ENCODE assay signal across 25 cellular contexts in genomic region chr20:2038161-2038560, GRCh38. TPM values are rescaled to one million over a fixed set of nuclear protein-coding genes. Genes with fewer than 3 reads are reported as not detected.
"Had no signal": no experiment of that assay in that cellular context is flagged by ENCODE, and none has a peak within 500 bp of the region (broad histone marks: within the 10 kb centered on the region; RNA-seq: fewer than 3 reads in every experiment).

No MANE protein-coding gene starts in this region.

- H3K4me2 ChIP-seq: smooth muscle cell had no signal

- H3K27me3 ChIP-seq: ovary, right atrium auricular region, right lobe of liver, uterus had no signal

- H3K4me3 ChIP-seq: left lung, lower lobe of right lung, ovary, right atrium auricular region, right lobe of liver, smooth muscle cell, tibial nerve, uterus had no signal

- H3K27ac ChIP-seq: left lung, lower lobe of right lung, ovary, right atrium auricular region, right lobe of liver, tibial nerve, uterus had no signal

- H3K9me3 ChIP-seq: left lung, lower lobe of right lung, ovary, right atrium auricular region, right lobe of liver, tibial nerve, uterus had no signal

- DNase-seq: hippocampal formation; immature natural killer cell; kidney; left colon; left lung; lower lobe of right lung; mammary epithelial cell; mesenchymal stem cell; naive B cell; natural killer cell; nephron progenitor cell; ovary; right lobe of liver; stimulated activated CD4-positive, alpha-beta T cell treated with anti-CD3 and anti-CD28 coated beads, Interleukin-1b, Interleukin-23, amount 100 ng/mL, for 48 hours; stimulated activated CD4-positive, alpha-beta T cell treated with anti-CD3 and anti-CD28 coated beads, Interleukin-2, amount 100 ng/mL, for 48 hours; stimulated activated CD4-positive, alpha-beta T cell treated with anti-CD3 and anti-CD28 coated beads, Interleukin-4, amount 100 ng/mL, for 4 hours; stimulated activated CD8-positive, alpha-beta memory T cell treated with anti-CD3 and anti-CD28 coated beads, Interleukin-4, amount 100 ng/mL, for 48 hours; stimulated activated naive CD4-positive, alpha-beta T cell treated with Interleukin-2 at 50 U/mL for 16 hours; stimulated activated naive CD8-positive, alpha-beta T cell treated with anti-CD3 and anti-CD28 coated beads, Interleukin-15, amount 100 ng/mL, for 72 hours; substantia nigra; uterus had no signal

- H3K36me3 ChIP-seq: left lung, lower lobe of right lung, ovary, right atrium auricular region, right lobe of liver, tibial nerve, uterus had no signal

RNA-seq across cellular contexts. Expression of gene PDYN, which starts 44.3 kb away (rescaled TPM):
- polyA plus RNA-seq: immature natural killer cell, liver, mammary epithelial cell, ovary, smooth muscle cell had no signal
